Comparison of ENCODE assay signal across 24 cellular contexts in the genomic region with DNA sequence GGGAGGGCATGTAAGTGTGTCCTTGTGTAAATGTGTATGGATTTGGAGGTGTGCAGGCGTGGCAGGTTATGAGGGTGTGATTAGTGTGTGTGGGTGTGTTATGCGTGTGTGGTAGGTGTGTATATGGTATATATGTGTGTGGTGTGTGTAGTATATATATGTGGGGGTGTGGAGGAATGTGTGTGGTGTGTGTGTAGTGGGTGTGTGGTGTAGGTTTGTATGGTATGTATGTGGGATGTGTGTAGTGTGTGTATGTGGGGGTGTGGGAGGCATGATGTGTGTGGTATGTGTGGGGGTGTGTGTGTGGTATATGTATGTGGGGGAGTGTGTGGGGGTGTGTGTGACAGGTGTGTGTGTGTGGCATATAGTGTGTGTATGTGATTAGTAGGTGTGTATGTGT.
"Had no signal": no experiment of that assay in that cellular context is flagged by ENCODE, and none has a peak within 500 bp of the region (broad histone marks: within the 10 kb centered on the region; RNA-seq: fewer than 3 reads in every experiment).

No MANE protein-coding gene starts in this region.

- ATAC-seq: effector memory CD8-positive, alpha-beta T cell; esophagus mucosa; gastroesophageal sphincter; heart right ventricle; left lung; left ventricle myocardium superior; lower lobe of right lung had no signal

- H3K4me3 ChIP-seq: colonic mucosa, esophagus squamous epithelium, gastroesophageal sphincter, heart right ventricle, left lung, lower lobe of right lung had no signal

- FAIRE-seq: endometrium, islet of Langerhans had no signal

- H3K27ac Mint-ChIP-seq: dendritic cell treated with granulocyte-macrophage colony-stimulating factor and Interleukin-4, amounts not matched to agents 40 ng/mL and 50 ng/mL, for 4 days; effector memory CD8-positive, alpha-beta T cell; endodermal cell had no signal

- DNase-seq: colonic mucosa; cortex of kidney; effector CD8-positive, alpha-beta T cell; effector memory CD8-positive, alpha-beta T cell; endodermal cell; erythroblast; esophagus squamous epithelium; foreskin fibroblast; foreskin melanocyte; glutamatergic neuron; heart right ventricle; hippocampal formation; left cardiac atrium; left lung; left ventricle myocardium superior; lower lobe of right lung; mesendoderm; midbrain had no signal

- H3K4me3 Mint-ChIP-seq: dendritic cell treated with granulocyte-macrophage colony-stimulating factor and Interleukin-4, amounts not matched to agents 40 ng/mL and 50 ng/mL, for 4 days; effector memory CD8-positive, alpha-beta T cell; endodermal cell had no signal

- H3K27me3 ChIP-seq: colonic mucosa, gastroesophageal sphincter had no signal

- H3K27ac ChIP-seq: colonic mucosa, epithelial cell of prostate, esophagus squamous epithelium, gastroesophageal sphincter, heart right ventricle, left lung, lower lobe of right lung had no signal

- H3K36me3 ChIP-seq: colonic mucosa, esophagus squamous epithelium, left lung, lower lobe of right lung had no signal

- H3K9me3 Mint-ChIP-seq: dendritic cell treated with granulocyte-macrophage colony-stimulating factor and Interleukin-4, amounts not matched to agents 40 ng/mL and 50 ng/mL, for 4 days; effector memory CD8-positive, alpha-beta T cell; endodermal cell had no signal

- H3K9me3 ChIP-seq: colonic mucosa, esophagus squamous epithelium, gastroesophageal sphincter, heart right ventricle, left lung, lower lobe of right lung had no signal

- H3K4me1 ChIP-seq: colonic mucosa had no signal
